In the genomic region with DNA sequence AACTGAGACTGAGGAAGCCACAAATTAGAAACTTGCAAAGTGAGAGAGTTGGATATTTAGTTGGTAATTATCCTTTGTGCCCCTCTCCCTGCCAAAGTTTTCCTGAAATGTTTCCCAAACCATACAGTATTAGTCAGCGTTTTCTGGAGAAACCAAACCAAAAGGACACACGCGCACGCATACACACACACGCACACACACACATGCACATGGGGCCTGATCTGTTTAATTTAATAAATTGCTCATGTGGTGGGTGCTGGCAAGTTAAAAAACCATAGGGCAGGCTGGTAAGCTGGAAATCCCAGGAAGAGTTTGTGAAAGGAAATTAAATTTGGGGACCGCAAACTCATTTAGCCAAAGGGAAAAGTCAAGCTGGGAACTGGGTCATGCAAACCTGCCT, we compare ENCODE assay signal across 2 cellular contexts.
TF ChIP-seq lines count a peak whose summit lies in the region.

No MANE protein-coding gene starts in this region.

TF ChIP-seq in GM23338, 12 proteins besides CTCF, POLR2A, EP300 and RAD21:
- TF ChIP-seq EZH2phosphoT487 (IDR thresholded peaks at IDR 0.05; ENCODE audit: unreplicated experiment): no peak
- TF ChIP-seq, protein P1, sequence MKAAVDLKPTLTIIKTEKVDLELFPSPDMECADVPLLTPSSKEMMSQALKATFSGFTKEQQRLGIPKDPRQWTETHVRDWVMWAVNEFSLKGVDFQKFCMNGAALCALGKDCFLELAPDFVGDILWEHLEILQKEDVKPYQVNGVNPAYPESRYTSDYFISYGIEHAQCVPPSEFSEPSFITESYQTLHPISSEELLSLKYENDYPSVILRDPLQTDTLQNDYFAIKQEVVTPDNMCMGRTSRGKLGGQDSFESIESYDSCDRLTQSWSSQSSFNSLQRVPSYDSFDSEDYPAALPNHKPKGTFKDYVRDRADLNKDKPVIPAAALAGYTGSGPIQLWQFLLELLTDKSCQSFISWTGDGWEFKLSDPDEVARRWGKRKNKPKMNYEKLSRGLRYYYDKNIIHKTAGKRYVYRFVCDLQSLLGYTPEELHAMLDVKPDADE (IDR thresholded peaks at IDR 0.05): no peak
- TF ChIP-seq ZNF114 (CRISPR knock-in tag; IDR thresholded peaks at IDR 0.05): no peak

TF ChIP-seq in HepG2, 621 proteins besides CTCF, POLR2A, EP300 and RAD21:
- TF ChIP-seq ZBTB21 (CRISPR knock-in tag; IDR thresholded peaks at IDR 0.05): no peak
- TF ChIP-seq SIX1 (CRISPR knock-in tag; IDR thresholded peaks at IDR 0.05; ENCODE audit: borderline replicate concordance): no peak
- TF ChIP-seq GZF1 (CRISPR knock-in tag; IDR thresholded peaks at IDR 0.05): no peak
